Comparison of ENCODE assay signal across 19 cellular contexts in genomic region chr10:59672150-59672875, GRCh38.
DNase-seq lines count a peak whose midpoint lies in the region; ATAC-seq lines count a peak whose summit lies in the region.
"Had no signal": no experiment of that assay in that cellular context is flagged by ENCODE, and none has a peak within 500 bp of the region (broad histone marks: within the 10 kb centered on the region; RNA-seq: fewer than 3 reads in every experiment).

No MANE protein-coding gene starts in this region.

- no peaks in the 10 kb centered on the region for H3K9me3 Mint-ChIP-seq in stimulated activated naive B cell treated with anti-CD40 and anti-IgM and Interleukin-4, amounts not matched to agents 10 μg/mL and 1 μg/mL and 100 μg/mL, for 72 hours
- H3K9me3 Mint-ChIP-seq: stimulated activated effector memory CD8-positive, alpha-beta T cell treated with anti-CD3 and anti-CD28 coated beads, Interleukin-12 subunit alpha, Interleukin-12 subunit beta, amount 100 ng/mL, for 72 hours had no signal

- peak overlapping the region; percentile 74 for H3K27ac Mint-ChIP-seq in stimulated activated naive B cell treated with anti-CD40 and anti-IgM and Interleukin-4, amounts not matched to agents 10 μg/mL and 1 μg/mL and 100 μg/mL, for 72 hours
- H3K27ac Mint-ChIP-seq: stimulated activated effector memory CD8-positive, alpha-beta T cell treated with anti-CD3 and anti-CD28 coated beads, Interleukin-12 subunit alpha, Interleukin-12 subunit beta, amount 100 ng/mL, for 72 hours had no signal

- peak overlapping the region; percentile 1 to 3 for H3K4me3 Mint-ChIP-seq in stimulated activated naive B cell treated with anti-CD40 and anti-IgM and Interleukin-4, amounts not matched to agents 10 μg/mL and 1 μg/mL and 100 μg/mL, for 72 hours
- H3K4me3 Mint-ChIP-seq: stimulated activated effector memory CD8-positive, alpha-beta T cell treated with anti-CD3 and anti-CD28 coated beads, Interleukin-12 subunit alpha, Interleukin-12 subunit beta, amount 100 ng/mL, for 72 hours had no signal

- DNase-seq in DMS 273 (lab: John Stamatoyannopoulos, UW; ENCODE audit: unreplicated experiment) (peak; percentile 47), DMS 273 treated with DMSO at 0.1 percent for 48 hours (lab: John Stamatoyannopoulos, UW) (no peak), NCI-H69 (lab: John Stamatoyannopoulos, UW) (no peak), DMS53 treated with DMSO at 0.1 percent for 48 hours (lab: John Stamatoyannopoulos, UW; ENCODE audit: unreplicated experiment) (no peak), C1 segment of cervical spinal cord (lab: John Stamatoyannopoulos, UW) (no peak)
- no peak for DNase-seq in stimulated activated naive B cell treated with anti-CD40 and anti-IgM and Interleukin-4, amounts not matched to agents 10 μg/mL and 1 μg/mL and 100 μg/mL, for 72 hours
- DNase-seq: activated CD4-positive, alpha-beta T cell treated with anti-CD3 and anti-CD28 coated beads, Interleukin-2, amount 50 U/mL, for 4 hours; activated naive CD4-positive, alpha-beta T cell treated with Interleukin-2 at 50 U/mL for 16 hours; BE2C; heart left ventricle; NCI-H2081; NCI-H524 treated with DMSO at 0.1 percent for 48 hours; nucleus accumbens; SHP77 treated with DMSO at 0.1 percent for 48 hours; T-helper 1 cell; tibial artery had no signal

- ATAC-seq in GM21717 (IDR thresholded peaks at IDR 0.05; ENCODE audit: unreplicated experiment) (peak; percentile 58), HG03354 (IDR thresholded peaks at IDR 0.05; ENCODE audit: poor library complexity, severe bottlenecking, unreplicated experiment) (peak; percentile 68)
- peak; percentile 68 to 72 for ATAC-seq in stimulated activated naive B cell treated with anti-CD40 and anti-IgM and Interleukin-4, amounts not matched to agents 10 μg/mL and 1 μg/mL and 100 μg/mL, for 72 hours (replicated peaks)
- ATAC-seq: heart left ventricle; stimulated activated effector memory CD8-positive, alpha-beta T cell treated with anti-CD3 and anti-CD28 coated beads, Interleukin-12 subunit alpha, Interleukin-12 subunit beta, amount 100 ng/mL, for 72 hours had no signal

- H3K4me1 Mint-ChIP-seq in stimulated activated naive B cell treated with anti-CD40 and anti-IgM and Interleukin-4, amounts not matched to agents 10 μg/mL and 1 μg/mL and 100 μg/mL, for 72 hours: peaks cover 24 to 27% of the 10 kb centered on the region in 2 donors
- H3K4me1 Mint-ChIP-seq: stimulated activated effector memory CD8-positive, alpha-beta T cell treated with anti-CD3 and anti-CD28 coated beads, Interleukin-12 subunit alpha, Interleukin-12 subunit beta, amount 100 ng/mL, for 72 hours had no signal

- peaks cover 3 to 4% of the 10 kb centered on the region in 2 donors for H3K36me3 Mint-ChIP-seq in stimulated activated naive B cell treated with anti-CD40 and anti-IgM and Interleukin-4, amounts not matched to agents 10 μg/mL and 1 μg/mL and 100 μg/mL, for 72 hours
- H3K36me3 Mint-ChIP-seq: stimulated activated effector memory CD8-positive, alpha-beta T cell treated with anti-CD3 and anti-CD28 coated beads, Interleukin-12 subunit alpha, Interleukin-12 subunit beta, amount 100 ng/mL, for 72 hours had no signal

- no peaks in the 10 kb centered on the region for H3K27me3 Mint-ChIP-seq in stimulated activated naive B cell treated with anti-CD40 and anti-IgM and Interleukin-4, amounts not matched to agents 10 μg/mL and 1 μg/mL and 100 μg/mL, for 72 hours
